31 cellular contexts compared by ENCODE assay signal in the genomic region with DNA sequence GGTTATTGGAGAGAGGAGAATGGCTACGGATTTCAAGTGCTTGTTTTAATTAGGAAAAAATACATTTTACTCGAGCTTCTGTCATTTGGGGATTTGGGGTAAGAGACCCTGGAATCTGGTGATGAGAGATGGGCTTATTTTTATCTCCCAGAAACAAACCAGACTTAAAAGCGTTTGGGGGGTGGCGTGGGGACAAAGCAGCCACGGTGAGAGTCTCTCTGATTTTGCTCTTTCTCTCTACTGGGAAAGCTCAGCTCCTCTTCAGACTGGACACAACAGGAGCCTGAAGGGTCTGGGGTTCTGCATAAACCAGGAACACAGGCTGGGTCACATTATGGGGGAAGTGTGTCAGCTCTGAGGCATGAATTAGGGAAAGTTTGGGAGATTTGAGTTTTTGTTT. TPM values are rescaled to one million over a fixed set of nuclear protein-coding genes. Genes with fewer than 3 reads are reported as not detected.
"Had no signal": no experiment of that assay in that cellular context is flagged by ENCODE, and none has a peak within 500 bp of the region (broad histone marks: within the 10 kb centered on the region; RNA-seq: fewer than 3 reads in every experiment).

No MANE protein-coding gene starts in this region.

- H3K9me3 Mint-ChIP-seq: dendritic cell treated with granulocyte-macrophage colony-stimulating factor and Interleukin-4, amounts not matched to agents 40 ng/mL and 50 ng/mL, for 4 days; effector memory CD8-positive, alpha-beta T cell; endodermal cell; mesothelial cell of epicardium had no signal

- H3K36me3 ChIP-seq: colonic mucosa, esophagus squamous epithelium, gastrocnemius medialis, heart right ventricle, left lung, lower lobe of right lung had no signal

- DNase-seq: colonic mucosa; cortex of kidney; effector CD8-positive, alpha-beta T cell; effector memory CD8-positive, alpha-beta T cell; erythroblast; esophagus squamous epithelium; foreskin fibroblast; foreskin melanocyte; gastrocnemius medialis; glutamatergic neuron; head of caudate nucleus; heart right ventricle; hippocampal formation; left cardiac atrium; left lung; left ventricle myocardium superior; lower lobe of right lung; mesenchymal stem cell; mucosa of descending colon had no signal

- H3K9me3 ChIP-seq: colonic mucosa, esophagus squamous epithelium, gastrocnemius medialis, heart right ventricle, left lung, lower lobe of right lung, mucosa of descending colon had no signal

- H3K4me3 ChIP-seq: colonic mucosa, esophagus squamous epithelium, gastrocnemius medialis, heart right ventricle, left lung, lower lobe of right lung, mucosa of descending colon had no signal

- H3K27ac Mint-ChIP-seq: dendritic cell treated with granulocyte-macrophage colony-stimulating factor and Interleukin-4, amounts not matched to agents 40 ng/mL and 50 ng/mL, for 4 days; effector memory CD8-positive, alpha-beta T cell; endodermal cell; mesothelial cell of epicardium had no signal

- H3K27ac ChIP-seq: colonic mucosa, epithelial cell of prostate, esophagus squamous epithelium, gastrocnemius medialis, heart right ventricle, left lung, lower lobe of right lung had no signal

- ATAC-seq: effector memory CD8-positive, alpha-beta T cell; esophagus mucosa; gastrocnemius medialis; heart right ventricle; left cardiac atrium; left lung; left ventricle myocardium superior; lower lobe of right lung; mucosa of descending colon had no signal

- H3K4me3 Mint-ChIP-seq: dendritic cell treated with granulocyte-macrophage colony-stimulating factor and Interleukin-4, amounts not matched to agents 40 ng/mL and 50 ng/mL, for 4 days; endodermal cell; mesothelial cell of epicardium had no signal

- H3K36me3 Mint-ChIP-seq: mesothelial cell of epicardium had no signal

RNA-seq across cellular contexts. Expression of gene VSX2, which starts 3.8 kb away (rescaled TPM):
- total RNA-seq: colonic mucosa, dermis microvascular lymphatic vessel endothelial cell, endodermal cell, esophagus mucosa, esophagus squamous epithelium, gastrocnemius medialis, glomerular endothelial cell, heart right ventricle, kidney epithelial cell, left cardiac atrium, left lung, left ventricle myocardium superior, lower leg skin, lower lobe of right lung, lung microvascular endothelial cell, mesenteric fat pad, mesothelial cell of epicardium, mucosa of descending colon, myocyte had no signal
